ENCODE assay signal across 17 cellular contexts in genomic region chr3:69451594-69451993, GRCh38.
DNase-seq lines count a peak whose midpoint lies in the region; ATAC-seq and TF ChIP-seq lines count a peak whose summit lies in the region.
"Had no signal": no experiment of that assay in that cellular context is flagged by ENCODE, and none has a peak within 500 bp of the region (broad histone marks: within the 10 kb centered on the region; RNA-seq: fewer than 3 reads in every experiment).

No MANE protein-coding gene starts in this region.

- H3K4me2 ChIP-seq in SK-N-SH, result no peak overlapping the region

- no peak overlapping the region for H3K4me3 ChIP-seq in cardiac muscle cell
- no peak overlapping the region for H3K4me3 ChIP-seq in SK-N-SH (ENCODE audit: low read depth in 2 of 2, low read length in 1 of 2)
- no peak overlapping the region for H3K4me3 ChIP-seq in fibroblast of the aortic adventitia (ENCODE audit: low read depth, low read length)
- H3K4me3 ChIP-seq: breast epithelium, prostate gland had no signal

- H3K9me3 Mint-ChIP-seq in type B pancreatic cell, result no peaks in the 10 kb centered on the region
- H3K9me3 Mint-ChIP-seq: stimulated activated naive B cell treated with anti-CD40 and anti-IgM and Interleukin-4, amounts not matched to agents 10 μg/mL and 1 μg/mL and 100 μg/mL, for 72 hours had no signal

- no peaks in the 10 kb centered on the region for H3K4me1 Mint-ChIP-seq in type B pancreatic cell (ENCODE audit: unreplicated experiment)
- H3K4me1 Mint-ChIP-seq: stimulated activated naive B cell treated with anti-CD40 and anti-IgM and Interleukin-4, amounts not matched to agents 10 μg/mL and 1 μg/mL and 100 μg/mL, for 72 hours had no signal

- H3K9me3 ChIP-seq in cardiac muscle cell (ENCODE audit: low read depth) (no peaks in the 10 kb centered on the region), SK-N-SH (no peaks in the 10 kb centered on the region)
- H3K9me3 ChIP-seq: breast epithelium, prostate gland had no signal

- peaks cover 15% of the 10 kb centered on the region for H3K4me1 ChIP-seq in cardiac muscle cell (ENCODE audit: low read depth)
- peaks cover 0 to 36% of the 10 kb centered on the region in 2 experiments; a peak in 2 of 4 replicates for H3K4me1 ChIP-seq in SK-N-SH (ENCODE audit: control insufficient read depth in 1 of 2, insufficient read depth in 2 of 2, low read depth in 1 of 2, low read length in 1 of 2)
- H3K4me1 ChIP-seq: breast epithelium, prostate gland had no signal

- peak; percentile 14 to 18 for DNase-seq in cardiac muscle cell (ENCODE audit: low read depth in 1 of 2, low spot score in 1 of 2)
- no peak for DNase-seq in cardiac septum (ENCODE audit: low spot score)
- peak; percentile 78 for DNase-seq in SK-N-SH
- no peak for DNase-seq in fibroblast of the aortic adventitia (ENCODE audit: low read depth)
- no peak for DNase-seq in type B pancreatic cell (ENCODE audit: extremely low spot score, unreplicated experiment)
- DNase-seq in left lobe of liver (ENCODE audit: low spot score), result no peak
- DNase-seq: activated CD4-positive, alpha-beta T cell treated with anti-CD3 and anti-CD28 coated beads, Interleukin-2, amount 50 U/mL, for 48 hours; activated gamma-delta T cell; DMS79; NCI-H2029 treated with DMSO at 0.1 percent for 48 hours; stimulated activated CD4-positive, alpha-beta T cell treated with anti-CD3 and anti-CD28 coated beads, Interleukin-4, amount 100 ng/mL, for 24 hours; stimulated activated naive B cell treated with anti-CD40 and anti-IgM and Interleukin-4, amounts not matched to agents 10 μg/mL and 1 μg/mL and 100 μg/mL, for 72 hours; T-helper 9 cell had no signal

- no peak overlapping the region for H3K9ac ChIP-seq in SK-N-SH

- TF ChIP-seq EP300 in SK-N-SH (IDR thresholded peaks at IDR 0.05; ENCODE audit: borderline replicate concordance in 1 of 2, low read depth in 1 of 2, low read length in 1 of 2), result peak in 1 of 2 experiments; percentile 98; a peak in 2 of 4 replicates

- intact Hi-C loops in cardiac septum (cut with DNase I), result no loop called here

- H3K27ac ChIP-seq in cardiac muscle cell (peak overlapping the region; percentile 53), SK-N-SH (ENCODE audit: low read depth in 2 of 2, low read length in 1 of 2) (peak overlapping the region in 1 of 2 experiments; percentile 94; a peak in 2 of 4 replicates)
- H3K27ac ChIP-seq: breast epithelium, prostate gland had no signal

- CTCF ChIA-PET in SK-N-SH (lab: Yijun Ruan, JAX), result interaction anchor here (0.5 to 3.9 kb wide), 32 partner anchors 10 to 1060 kb away, joined by 3 to 40 read pairs (median 4); no protein-coding TSS in a partner anchor

- peak; percentile 76 for TF ChIP-seq RAD21 in SK-N-SH (IDR thresholded peaks at IDR 0.05; ENCODE audit: low read length)

- peak; percentile 22 for TF ChIP-seq CTCF in cardiac muscle cell (IDR thresholded peaks at IDR 0.05; ENCODE audit: low read depth, low read length)
- peak; percentile 45 for TF ChIP-seq CTCF in SK-N-SH (IDR thresholded peaks at IDR 0.05)
- peak; percentile 11 for TF ChIP-seq CTCF in fibroblast of the aortic adventitia (IDR thresholded peaks at IDR 0.05; ENCODE audit: insufficient read depth, low read length)
- TF ChIP-seq CTCF in type B pancreatic cell (conservative IDR thresholded peaks at IDR 0.05), result peak; percentile 56

- no peaks in the 10 kb centered on the region for H3K36me3 Mint-ChIP-seq in type B pancreatic cell
- H3K36me3 Mint-ChIP-seq: stimulated activated naive B cell treated with anti-CD40 and anti-IgM and Interleukin-4, amounts not matched to agents 10 μg/mL and 1 μg/mL and 100 μg/mL, for 72 hours had no signal

- no peak overlapping the region for H3K4me3 Mint-ChIP-seq in type B pancreatic cell
- H3K4me3 Mint-ChIP-seq: stimulated activated naive B cell treated with anti-CD40 and anti-IgM and Interleukin-4, amounts not matched to agents 10 μg/mL and 1 μg/mL and 100 μg/mL, for 72 hours had no signal

- no peaks in the 10 kb centered on the region for H3K79me2 ChIP-seq in SK-N-SH (ENCODE audit: insufficient read depth)

- ATAC-seq in GM21423 (IDR thresholded peaks at IDR 0.05; ENCODE audit: unreplicated experiment) (no peak), left lobe of liver (no peak), HG03354 (IDR thresholded peaks at IDR 0.05; ENCODE audit: poor library complexity, severe bottlenecking, unreplicated experiment) (no peak)
- ATAC-seq: stimulated activated naive B cell treated with anti-CD40 and anti-IgM and Interleukin-4, amounts not matched to agents 10 μg/mL and 1 μg/mL and 100 μg/mL, for 72 hours had no signal

- H3K9me2 ChIP-seq in SK-N-SH, result no peaks in the 10 kb centered on the region

- no peaks in the 10 kb centered on the region for H3F3A ChIP-seq in SK-N-SH (replicated peaks; ENCODE audit: insufficient read depth)

- H3K36me3 ChIP-seq in cardiac muscle cell, result no peaks in the 10 kb centered on the region
- no peaks in the 10 kb centered on the region for H3K36me3 ChIP-seq in SK-N-SH (replicated peaks in 1 of 2; ENCODE audit: control insufficient read depth in 1 of 2, insufficient read depth in 2 of 2, low read length in 1 of 2)
- H3K36me3 ChIP-seq: breast epithelium, prostate gland had no signal

- no peak overlapping the region for H2AFZ ChIP-seq in SK-N-SH (ENCODE audit: low read depth)

- H3K27me3 ChIP-seq in cardiac muscle cell (no peaks in the 10 kb centered on the region), SK-N-SH (ENCODE audit: insufficient read depth) (no peaks in the 10 kb centered on the region)
- H3K27me3 ChIP-seq: breast epithelium had no signal

- no peak overlapping the region for H3K27ac Mint-ChIP-seq in type B pancreatic cell
- H3K27ac Mint-ChIP-seq: stimulated activated naive B cell treated with anti-CD40 and anti-IgM and Interleukin-4, amounts not matched to agents 10 μg/mL and 1 μg/mL and 100 μg/mL, for 72 hours had no signal

- H4K20me1 ChIP-seq in SK-N-SH (ENCODE audit: insufficient read depth), result no peaks in the 10 kb centered on the region

- POLR2A ChIA-PET in SK-N-SH (lab: Yijun Ruan, JAX), result interaction anchor here (0.9 to 1.9 kb wide), 6 partner anchors 10 to 220 kb away, joined by 3 to 6 read pairs (median 4); no protein-coding TSS in a partner anchor

- H3K27me3 Mint-ChIP-seq in type B pancreatic cell, result no peaks in the 10 kb centered on the region

TF ChIP-seq in SK-N-SH, 30 proteins besides CTCF, POLR2A, EP300 and RAD21 (continues in another document):
- TF ChIP-seq REST (IDR thresholded peaks at IDR 0.05; ENCODE audit: low read depth, low read length), result no peak
- TF ChIP-seq POLR2AphosphoS5 (IDR thresholded peaks at IDR 0.05; ENCODE audit: low read depth, low read length), result peak; percentile 35; the same call in 1 of the 2 replicates
- TF ChIP-seq RCOR1 (IDR thresholded peaks at IDR 0.05; ENCODE audit: low read length), result peak; percentile 92
- TF ChIP-seq FOXJ3 (CRISPR knock-in tag; IDR thresholded peaks at IDR 0.05), result peak; percentile 81
- TF ChIP-seq SIN3A (IDR thresholded peaks at IDR 0.05; ENCODE audit: borderline replicate concordance, low read depth, low read length), result no peak
- TF ChIP-seq TCF12 (IDR thresholded peaks at IDR 0.05), result peak; percentile 65
- TF ChIP-seq CHD2 (IDR thresholded peaks at IDR 0.05; ENCODE audit: low read length, partially characterized antibody), result peak; percentile 92
- no peak for TF ChIP-seq FOXM1 (IDR thresholded peaks at IDR 0.05; ENCODE audit: low read depth)
- no peak for TF ChIP-seq RXRA (IDR thresholded peaks at IDR 0.05; ENCODE audit: borderline replicate concordance, low read depth)
- TF ChIP-seq MEF2A (IDR thresholded peaks at IDR 0.05; ENCODE audit: borderline replicate concordance, low read depth), result no peak
- TF ChIP-seq SMC3 (IDR thresholded peaks at IDR 0.05; ENCODE audit: low read depth, low read length), result peak; percentile 48; the same call in 1 of the 2 replicates
- TF ChIP-seq USF2 (IDR thresholded peaks at IDR 0.05; ENCODE audit: borderline replicate concordance, low read depth, low read length), result no peak
- TF ChIP-seq RFX5 (IDR thresholded peaks at IDR 0.05; ENCODE audit: low read length), result peak; percentile 84

Comparison
In these comparisons a context has a peak if more than half of its experiments do, and no peak if none do; other contexts are left out.
1. DNase-seq: peak in cardiac muscle cell (2 of 2) and SK-N-SH (single experiment); none in cardiac septum (single experiment), fibroblast of the aortic adventitia (single experiment), type B pancreatic cell (single experiment) and left lobe of liver (single experiment).
2. Peak in every context shown above with its lines, with median percentiles within 50 percentile points of each other: CTCF ChIP-seq.